In the genomic region with DNA sequence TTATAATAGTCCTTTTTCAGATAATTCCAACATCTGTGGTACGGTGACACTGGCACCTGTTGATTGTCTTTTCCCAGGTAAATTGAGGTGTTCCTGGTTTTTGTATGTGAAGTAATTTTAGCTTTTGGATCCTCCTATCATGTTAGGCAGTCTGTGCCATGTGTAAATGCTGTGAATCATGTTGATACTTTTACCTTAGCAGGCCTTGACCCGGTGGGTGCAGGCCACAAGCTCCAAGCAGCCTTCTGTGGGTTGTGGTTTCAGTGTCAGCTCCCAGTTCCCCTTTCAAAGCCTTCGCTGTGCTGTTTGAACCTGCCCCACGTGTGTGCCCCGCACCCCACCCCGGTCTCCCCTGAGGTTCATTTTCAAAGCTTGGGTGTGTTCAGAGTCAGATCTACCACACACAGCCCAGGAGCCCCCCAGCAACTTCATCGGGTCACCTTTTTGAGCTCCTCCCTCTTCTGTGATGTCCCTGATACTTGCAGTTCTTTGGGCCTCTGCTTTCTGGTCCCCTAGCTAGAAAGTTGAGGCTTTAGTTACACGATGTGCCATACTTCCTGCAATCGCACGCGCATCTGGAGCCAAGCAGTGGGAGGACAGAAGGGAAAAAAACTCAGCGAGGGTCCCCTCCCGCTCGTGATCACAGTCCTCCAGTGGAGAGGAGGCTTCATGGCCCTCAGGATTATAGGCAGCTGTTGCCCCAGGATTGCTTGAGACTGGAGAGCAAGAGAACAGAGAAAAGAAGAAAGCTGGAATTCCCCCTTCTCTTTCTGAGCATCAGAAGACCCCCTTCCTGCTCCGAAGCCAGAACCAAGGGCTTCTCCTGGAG, we compare ENCODE assay signal across 11 cellular contexts. TPM values are rescaled to one million over a fixed set of nuclear protein-coding genes. Genes with fewer than 3 reads are reported as not detected.
DNase-seq lines count a peak whose midpoint lies in the region; ATAC-seq and TF ChIP-seq lines count a peak whose summit lies in the region.
"Had no signal": no experiment of that assay in that cellular context is flagged by ENCODE, and none has a peak within 500 bp of the region (broad histone marks: within the 10 kb centered on the region; RNA-seq: fewer than 3 reads in every experiment).

No MANE protein-coding gene starts in this region.

- H3K27ac ChIP-seq in HL-60 (replicated peaks) = no peak overlapping the region
- H3K27ac ChIP-seq: ascending aorta, C4-2B, parathyroid adenoma had no signal

- no peak overlapping the region for H3K4me3 ChIP-seq in HL-60 (replicated peaks; ENCODE audit: insufficient read depth, low read length)
- H3K4me3 ChIP-seq: ascending aorta had no signal

- CTCF ChIA-PET in activated CD8-positive, alpha-beta T cell treated with anti-CD3 and anti-CD28 coated beads, Interleukin-2, amount 10 ng/mL, durations not matched to agents 7 days and 5 days (lab: Charles Lee) = interaction anchor here (1.2 to 3.2 kb wide), 2 partner anchors 48 to 181 kb away, joined by 9 to 15 read pairs; no protein-coding TSS in a partner anchor

- H3K27ac Mint-ChIP-seq in CD14-positive monocyte = peak overlapping the region in 4 of 7 donors; percentile 21 to 76 (median 50)
- H3K27ac Mint-ChIP-seq in activated CD8-positive, alpha-beta T cell treated with anti-CD3 and anti-CD28 coated beads, Interleukin-2, amount 10 ng/mL, durations not matched to agents 7 days and 5 days = peak overlapping the region; percentile 88
- peak overlapping the region; percentile 14 to 38 for H3K27ac Mint-ChIP-seq in natural killer cell

- H3K27me3 Mint-ChIP-seq in CD14-positive monocyte (ENCODE audit: low read depth in 3 of 3) (peaks cover 12 to 36% (median 19%) of the 10 kb centered on the region in 3 donors), natural killer cell (ENCODE audit: low read depth in 2 of 2) (no peaks in the 10 kb centered on the region)
- H3K27me3 Mint-ChIP-seq in activated CD8-positive, alpha-beta T cell treated with anti-CD3 and anti-CD28 coated beads, Interleukin-2, amount 10 ng/mL, durations not matched to agents 7 days and 5 days (ENCODE audit: low read depth) = no peaks in the 10 kb centered on the region

- POLR2A ChIA-PET in activated CD8-positive, alpha-beta T cell treated with anti-CD3 and anti-CD28 coated beads, Interleukin-2, amount 10 ng/mL, durations not matched to agents 7 days and 5 days (lab: Charles Lee) = interaction anchor here (0.6 to 2.1 kb wide), 5 partner anchors 10 to 71 kb away, joined by 3 to 10 read pairs (median 5); a partner anchor contains a TSS

- peaks cover 17% of the 10 kb centered on the region for H3K4me1 Mint-ChIP-seq in CD14-positive monocyte
- H3K4me1 Mint-ChIP-seq in activated CD8-positive, alpha-beta T cell treated with anti-CD3 and anti-CD28 coated beads, Interleukin-2, amount 10 ng/mL, durations not matched to agents 7 days and 5 days (ENCODE audit: low read depth) = peaks cover 47% of the 10 kb centered on the region
- H3K4me1 Mint-ChIP-seq in natural killer cell = peaks cover 26 to 32% of the 10 kb centered on the region in 2 donors

- no peaks in the 10 kb centered on the region for H3K27me3 ChIP-seq in HL-60 (ENCODE audit: insufficient read depth, poor library complexity, severe bottlenecking)
- H3K27me3 ChIP-seq: ascending aorta had no signal

- peak overlapping the region in 1 of 2 donors; percentile 68 for H3K4me3 Mint-ChIP-seq in CD14-positive monocyte
- peak overlapping the region; percentile 57 for H3K4me3 Mint-ChIP-seq in activated CD8-positive, alpha-beta T cell treated with anti-CD3 and anti-CD28 coated beads, Interleukin-2, amount 10 ng/mL, durations not matched to agents 7 days and 5 days
- peak overlapping the region; percentile 47 for H3K4me3 Mint-ChIP-seq in natural killer cell

- no peak for DNase-seq in CD14-positive monocyte (ENCODE audit: low spot score)
- peak; percentile 49 to 92 for DNase-seq in HL-60 (ENCODE audit: low read depth in 1 of 2, low spot score in 1 of 2)
- DNase-seq in activated CD8-positive, alpha-beta T cell treated with anti-CD3 and anti-CD28 coated beads, Interleukin-2, amount 10 ng/mL, durations not matched to agents 7 days and 5 days = peak; percentile 88
- DNase-seq in natural killer cell = no peak
- no peak for DNase-seq in NCI-H524 (lab: John Stamatoyannopoulos, UW)
- no peak for DNase-seq in NCI-H2227 (lab: John Stamatoyannopoulos, UW; ENCODE audit: unreplicated experiment)
- no peak for DNase-seq in cerebellar nuclear complex (lab: John Stamatoyannopoulos, UW)

- H3K36me3 Mint-ChIP-seq in CD14-positive monocyte = peaks cover 74 to 75% of the 10 kb centered on the region in 2 donors
- peaks cover 35% of the 10 kb centered on the region for H3K36me3 Mint-ChIP-seq in activated CD8-positive, alpha-beta T cell treated with anti-CD3 and anti-CD28 coated beads, Interleukin-2, amount 10 ng/mL, durations not matched to agents 7 days and 5 days (ENCODE audit: low read depth)
- H3K36me3 Mint-ChIP-seq in natural killer cell = peaks cover 15% of the 10 kb centered on the region

- TF ChIP-seq CTCF in CD14-positive monocyte (IDR thresholded peaks at IDR 0.05) (no peak), HL-60 (IDR thresholded peaks at IDR 0.05; ENCODE audit: insufficient read depth, low read length) (no peak), natural killer cell (IDR thresholded peaks at IDR 0.05) (no peak)

- H3K9me3 Mint-ChIP-seq in CD14-positive monocyte (peaks cover 0 to 15% (median 8%) of the 10 kb centered on the region in 7 donors), natural killer cell (no peaks in the 10 kb centered on the region)
- H3K9me3 Mint-ChIP-seq in activated CD8-positive, alpha-beta T cell treated with anti-CD3 and anti-CD28 coated beads, Interleukin-2, amount 10 ng/mL, durations not matched to agents 7 days and 5 days (ENCODE audit: insufficient read depth) = no peaks in the 10 kb centered on the region

- intact Hi-C loops in CD14-positive monocyte (cut with micrococcal nuclease) (no loop called here), natural killer cell (cut with micrococcal nuclease) (no loop called here)

- ATAC-seq in GM21381 (IDR thresholded peaks at IDR 0.05; ENCODE audit: unreplicated experiment) = peak; percentile 93
- peak; percentile 89 for ATAC-seq in activated CD8-positive, alpha-beta T cell treated with anti-CD3 and anti-CD28 coated beads, Interleukin-2, amount 10 ng/mL, durations not matched to agents 7 days and 5 days
- ATAC-seq in natural killer cell = peak; percentile 76 to 86 (median 80)

RNA-seq across cellular contexts. Expression of a gene that starts 8.7 kb away (rescaled TPM):
- polyA plus RNA-seq in CD14-positive monocyte = not detected
- total RNA-seq in activated CD8-positive, alpha-beta T cell treated with anti-CD3 and anti-CD28 coated beads, Interleukin-2, amount 10 ng/mL, durations not matched to agents 7 days and 5 days = not detected
- total RNA-seq in natural killer cell = 1 to 10 TPM in 1 of 3 donors, not detected in 2; 3.3 TPM
- total RNA-seq: ascending aorta had no signal

RNA-seq across cellular contexts. Expression of a gene that starts 49.5 kb away (rescaled TPM):
- 10 to 100 TPM in 1 of 2 donors, 1 to 10 TPM in 1; 5.7 to 10.2 TPM for polyA plus RNA-seq in CD14-positive monocyte
- total RNA-seq in activated CD8-positive, alpha-beta T cell treated with anti-CD3 and anti-CD28 coated beads, Interleukin-2, amount 10 ng/mL, durations not matched to agents 7 days and 5 days = 10 to 100 TPM; 49.3 to 55.9 TPM
- total RNA-seq in natural killer cell = 10 to 100 TPM; 68.8 to 76.7 (median 70.3) TPM

Comparison
In these comparisons a context has a peak if more than half of its experiments do, and no peak if none do; other contexts are left out.
1. DNase-seq: peak in HL-60 (2 of 2) and activated CD8-positive, alpha-beta T cell treated with anti-CD3 and anti-CD28 coated beads, Interleukin-2, amount 10 ng/mL, durations not matched to agents 7 days and 5 days (single experiment); none in CD14-positive monocyte (single experiment), natural killer cell (single experiment), NCI-H524 (0 of 2), NCI-H2227 (single experiment) and cerebellar nuclear complex (0 of 2).
2. H3K27ac Mint-ChIP-seq: peak in every context shown above with its lines; median percentile 88 in activated CD8-positive, alpha-beta T cell treated with anti-CD3 and anti-CD28 coated beads, Interleukin-2, amount 10 ng/mL, durations not matched to agents 7 days and 5 days; 50 in CD14-positive monocyte; 26 in natural killer cell.
3. Peak in every context shown above with its lines, with median percentiles within 50 percentile points of each other: ATAC-seq.